Comparison of ENCODE assay signal across 10 cellular contexts in the genomic region with DNA sequence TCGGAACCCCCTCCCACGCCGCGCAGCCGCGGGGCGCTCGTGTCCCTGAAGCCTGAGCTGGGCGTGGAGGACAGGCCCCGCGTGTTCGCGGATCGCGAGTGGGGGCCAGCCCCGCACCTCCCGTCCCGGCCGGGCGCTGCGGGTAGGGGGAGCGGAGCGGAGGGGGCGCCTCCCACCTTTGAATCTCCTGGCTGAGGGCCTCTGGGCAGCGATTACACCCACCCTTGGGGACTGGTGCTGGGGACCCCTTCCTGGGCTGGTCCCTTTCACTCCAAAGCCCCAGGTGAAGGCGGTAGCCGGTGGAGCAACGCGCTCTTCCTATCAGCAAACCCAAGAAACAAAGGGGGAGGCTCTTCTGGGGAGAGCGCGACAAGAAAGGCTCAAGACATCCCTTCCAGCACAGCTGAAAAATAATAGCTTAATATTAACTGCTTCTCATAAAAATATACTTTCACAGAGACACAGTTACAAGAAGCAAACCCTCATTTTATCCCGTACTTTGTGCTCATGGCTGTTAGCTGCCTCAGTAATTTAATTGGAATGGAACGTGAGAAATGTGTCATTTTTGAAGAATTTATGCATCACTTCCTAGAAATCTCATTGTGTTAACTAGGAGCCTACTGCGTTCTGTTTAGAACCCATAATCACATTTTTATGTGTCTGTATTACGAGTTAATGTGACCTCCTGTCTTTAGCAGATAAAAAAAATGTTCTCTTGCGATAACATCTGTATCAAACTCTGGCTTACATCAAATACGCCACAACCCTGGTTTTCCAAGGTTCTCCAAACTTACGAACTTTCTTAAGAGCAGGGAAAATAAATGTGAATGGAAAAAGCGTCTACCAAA. TPM values are rescaled to one million over a fixed set of nuclear protein-coding genes. Genes with fewer than 3 reads are reported as not detected.
DNase-seq lines count a peak whose midpoint lies in the region; ATAC-seq and TF ChIP-seq lines count a peak whose summit lies in the region.
"Had no signal": no experiment of that assay in that cellular context is flagged by ENCODE, and none has a peak within 500 bp of the region (broad histone marks: within the 10 kb centered on the region; RNA-seq: fewer than 3 reads in every experiment).

No MANE protein-coding gene starts in this region.

- H3K27me3 ChIP-seq in BJ (ENCODE audit: control insufficient read depth, insufficient read depth, low read length) (no peaks in the 10 kb centered on the region; the same call in 1 of the 2 replicates), IMR-90 (ENCODE audit: control insufficient read depth, insufficient read depth, low read length) (peaks cover 11% of the 10 kb centered on the region; the same call in 1 of the 2 replicates)
- H3K27me3 ChIP-seq in CD4-positive, alpha-beta memory T cell (ENCODE audit: insufficient read depth, low read length) = peaks cover 33% of the 10 kb centered on the region

- peak; percentile 22 for ATAC-seq in IMR-90 (ENCODE audit: low read depth)
- ATAC-seq in GM18517 (IDR thresholded peaks at IDR 0.05; ENCODE audit: unreplicated experiment) = no peak

- H3K23ac ChIP-seq in IMR-90 (ENCODE audit: low read depth, low read length) = no peak overlapping the region

- H2BK20ac ChIP-seq in IMR-90 (ENCODE audit: low read depth, low read length) = no peak overlapping the region

- H3K4me1 ChIP-seq in IMR-90 (ENCODE audit: control insufficient read depth, insufficient read depth, low read length) = peaks cover 6% of the 10 kb centered on the region
- peaks cover 14% of the 10 kb centered on the region for H3K4me1 ChIP-seq in CD4-positive, alpha-beta memory T cell (ENCODE audit: insufficient read depth, low read length)

- H3K36me3 ChIP-seq in BJ (ENCODE audit: control insufficient read depth, insufficient read depth, low read length) (no peaks in the 10 kb centered on the region), IMR-90 (ENCODE audit: control insufficient read depth, insufficient read depth, low read length) (no peaks in the 10 kb centered on the region)
- H3K36me3 ChIP-seq in CD4-positive, alpha-beta memory T cell (ENCODE audit: insufficient read depth, low read length) = no peaks in the 10 kb centered on the region

- H3K14ac ChIP-seq in IMR-90 (replicated peaks; ENCODE audit: low read depth, low read length) = no peak overlapping the region

- no peaks in the 10 kb centered on the region for H4K20me1 ChIP-seq in IMR-90 (ENCODE audit: insufficient read depth, low read length)

- H4K8ac ChIP-seq in IMR-90 (ENCODE audit: low read depth in 2 of 2, low read length in 2 of 2) = peak overlapping the region in 1 of 2 experiments; percentile 1; a peak in 1 of 4 replicates

- peaks cover 28% of the 10 kb centered on the region for H3K27me3 Mint-ChIP-seq in nephron progenitor cell (ENCODE audit: low read depth, poor library complexity)
- H3K27me3 Mint-ChIP-seq in CD4-positive, alpha-beta memory T cell = peaks cover 40 to 44% of the 10 kb centered on the region in 2 donors

- TF ChIP-seq RAD21 in IMR-90 (IDR thresholded peaks at IDR 0.05; ENCODE audit: low read length) = no peak

- H3K4me1 Mint-ChIP-seq in nephron progenitor cell = peaks cover 36% of the 10 kb centered on the region
- H3K4me1 Mint-ChIP-seq in CD4-positive, alpha-beta memory T cell = peaks cover 0 to 19% (median 7%) of the 10 kb centered on the region in 4 donors

- no peak overlapping the region for H2BK120ac ChIP-seq in IMR-90 (ENCODE audit: low read depth, low read length)

- no peak for TF ChIP-seq POLR2A in IMR-90 (IDR thresholded peaks at IDR 0.05; ENCODE audit: low read depth, low read length)

- peak overlapping the region; percentile 62 for H3K4me2 ChIP-seq in IMR-90 (ENCODE audit: low read depth, low read length)

- no peak overlapping the region for H3K56ac ChIP-seq in IMR-90 (ENCODE audit: extremely low read depth, insufficient read depth, low read length)

- in situ Hi-C loops in IMR-90 (cut with MboI; ENCODE audit: low sequenced_read_pairs) = loop anchor here (5.0 kb wide), 1 partner anchor 413 kb away; no protein-coding TSS in a partner anchor

- H3K79me1 ChIP-seq in IMR-90 (ENCODE audit: low read depth in 1 of 2, low read length in 2 of 2) = no peaks in the 10 kb centered on the region

- peaks cover 2% of the 10 kb centered on the region; the same call in 1 of the 2 replicates for H3K9me3 ChIP-seq in IMR-90 (ENCODE audit: control insufficient read depth, insufficient read depth, low read length)
- H3K9me3 ChIP-seq in CD4-positive, alpha-beta memory T cell (ENCODE audit: control insufficient read depth in 1 of 2, low read length in 2 of 2) = no peaks in the 10 kb centered on the region

- peaks cover 9% of the 10 kb centered on the region for H3K9me3 Mint-ChIP-seq in nephron progenitor cell
- H3K9me3 Mint-ChIP-seq in CD4-positive, alpha-beta memory T cell = peaks cover 0 to 4% (median 1%) of the 10 kb centered on the region in 8 donors

- no peak overlapping the region for H3K9ac ChIP-seq in IMR-90 (ENCODE audit: low read depth, low read length)

- TF ChIP-seq CTCF in BJ (IDR thresholded peaks at IDR 0.05; ENCODE audit: insufficient read depth, low read depth, low read length) (no peak), IMR-90 (conservative IDR thresholded peaks at IDR 0.05; ENCODE audit: low read depth, low read length) (no peak), nephron progenitor cell (IDR thresholded peaks at IDR 0.05) (no peak)

- H3K27ac Mint-ChIP-seq in nephron progenitor cell = no peak overlapping the region
- no peak overlapping the region for H3K27ac Mint-ChIP-seq in CD4-positive, alpha-beta memory T cell

- BruUV-seq in IMR-90 (replicated peaks; lab: Mats Ljungman, UMichigan) = no TSS peak

- H4K91ac ChIP-seq in IMR-90 (ENCODE audit: insufficient read depth, low read depth, low read length) = no peak overlapping the region; the same call in 1 of the 2 replicates

- H2AK5ac ChIP-seq in IMR-90 (ENCODE audit: low read depth, low read length) = no peak overlapping the region

- H2BK5ac ChIP-seq in IMR-90 (ENCODE audit: low read depth, low read length, poor library complexity, severe bottlenecking) = peak overlapping the region; percentile 18

- peak overlapping the region; percentile 59 for H2AFZ ChIP-seq in IMR-90 (replicated peaks; ENCODE audit: low read length, poor library complexity)

- POLR2A ChIA-PET in BJ (lab: Charles Lee) (interaction anchor here (0.7 kb wide), 1 partner anchor 13 kb away, joined by 3 read pairs; no protein-coding TSS in a partner anchor), IMR-90 (lab: Charles Lee; ENCODE audit: unreplicated experiment) (no interaction called here)
- POLR2A ChIA-PET in CD4-positive, alpha-beta memory T cell (lab: Charles Lee; ENCODE audit: partially characterized antibody) = no interaction called here

- no peak overlapping the region for H2AK9ac ChIP-seq in IMR-90 (replicated peaks; ENCODE audit: low read depth, low read length, poor library complexity)

- no peak overlapping the region for H2BK15ac ChIP-seq in IMR-90 (ENCODE audit: low read depth, low read length)

- H3K4ac ChIP-seq in IMR-90 (ENCODE audit: low read depth, low read length) = 0 out of 2 replicates have a peak overlapping the region, but pooled peaks have one; percentile 25

- dilution Hi-C loops in IMR-90 (cut with HindIII; ENCODE audit: low sequenced_read_pairs, unreplicated experiment) = loop anchor here (25.0 kb wide), 1 partner anchor 393 kb away; no protein-coding TSS in a partner anchor

- no peak overlapping the region for H3K18ac ChIP-seq in IMR-90 (ENCODE audit: low read depth, low read length)

- peak overlapping the region; percentile 30 for H3K4me3 ChIP-seq in BJ (ENCODE audit: low read depth, low read length)
- H3K4me3 ChIP-seq in IMR-90 (ENCODE audit: insufficient read depth, low read depth, low read length) = peak overlapping the region; percentile 4
- H3K4me3 ChIP-seq in CD4-positive, alpha-beta memory T cell (ENCODE audit: low read length in 2 of 2) = no peak overlapping the region

- CTCF ChIA-PET in BJ (lab: Yijun Ruan, JAX) = interaction anchor here (0.6 to 15.1 kb wide), 25 partner anchors 10 to 975 kb away, joined by 3 to 198 read pairs (median 4); partner anchors contain the start of gene GBX2
- CTCF ChIA-PET in IMR-90 (lab: Yijun Ruan, JAX) = interaction anchor here (0.6 to 3.0 kb wide), 8 partner anchors 14 to 414 kb away, joined by 3 to 32 read pairs (median 4); no protein-coding TSS in a partner anchor
- CTCF ChIA-PET in CD4-positive, alpha-beta memory T cell (lab: Charles Lee; ENCODE audit: partially characterized antibody) = interaction anchor here (1.2 to 1.9 kb wide), 5 partner anchors 12 to 433 kb away, joined by 3 to 8 read pairs (median 4); no protein-coding TSS in a partner anchor

- no peak overlapping the region; the same call in 1 of the 2 replicates for H3K27ac ChIP-seq in IMR-90 (ENCODE audit: insufficient read depth, low read length)
- H3K27ac ChIP-seq in CD4-positive, alpha-beta memory T cell (ENCODE audit: low read depth, low read length) = no peak overlapping the region
- H3K27ac ChIP-seq: VCaP had no signal

- no peaks in the 10 kb centered on the region for H3K9me1 ChIP-seq in IMR-90 (ENCODE audit: insufficient read depth, low read length)

- peaks cover 16% of the 10 kb centered on the region for H3K36me3 Mint-ChIP-seq in nephron progenitor cell (ENCODE audit: low read depth)
- H3K36me3 Mint-ChIP-seq in CD4-positive, alpha-beta memory T cell = no peaks in the 10 kb centered on the region

- intact Hi-C loops in IMR-90 (cut with micrococcal nuclease) = loop anchor here (5.0 to 10.0 kb wide), 2 partner anchors 235 to 882 kb away; no protein-coding TSS in a partner anchor
- intact Hi-C loops in CD4-positive, alpha-beta memory T cell (cut with micrococcal nuclease) = no loop called here

- no peak overlapping the region for H4K5ac ChIP-seq in IMR-90 (ENCODE audit: low read depth, low read length)

- H3K4me3 Mint-ChIP-seq in nephron progenitor cell = peak overlapping the region; percentile 80
- H3K4me3 Mint-ChIP-seq in CD4-positive, alpha-beta memory T cell = peak overlapping the region in 3 of 8 donors; percentile 17 to 48 (median 26)

- DNase-seq in BJ (ENCODE audit: low read depth) (no peak), IMR-90 (peak; percentile 20), dermis blood vessel endothelial cell (peak; percentile 90), nephron progenitor cell (no peak)
- no peak for DNase-seq in activated T-cell treated with anti-CD3 and anti-CD28 coated beads, Interleukin-2, amount 50 U/mL, for 48 hours
- DNase-seq in stimulated activated CD4-positive, alpha-beta T cell treated with anti-CD3 and anti-CD28 coated beads, Interleukin-2, amount 100 ng/mL, for 24 hours = no peak
- DNase-seq in CD4-positive, alpha-beta memory T cell = no peak

- no CpG with 5 or more reads among the region's 39 CpGs for WGBS in IMR-90 (ENCODE audit: extremely low coverage in 2 of 2, insufficient read length in 1 of 2), 2 experiments

RNA-seq across cellular contexts. Expression of gene GBX2, which starts 11.7 kb away (rescaled TPM):
- polyA plus RNA-seq in BJ (2011; rRNA removed) (0.11 TPM in 1 of 2 replicates, not detected in the other), IMR-90 (2012; rRNA removed) (0.10 TPM in 1 of 2 replicates, not detected in the other)
- polyA minus RNA-seq in BJ (2011; rRNA and poly(A)+ RNA removed) = not detected in 2 replicates
- total RNA-seq in IMR-90 (2012; rRNA removed) (not detected in 2 replicates), dermis blood vessel endothelial cell (0.34 and 1.1 TPM in 2 replicates)
- 0.04 and 0.09 TPM in 2 replicates for polyA plus RNA-seq in IMR-90 (2012; cell fraction: cytosol; rRNA removed)
- 0.06 and 0.11 TPM in 2 replicates for polyA plus RNA-seq in IMR-90 (2012; cell fraction: nucleus; rRNA removed; ENCODE audit: low replicate concordance)
- not detected for total RNA-seq in CD4-positive, alpha-beta memory T cell
- polyA plus RNA-seq in CD4-positive, alpha-beta memory T cell = not detected
- total RNA-seq: aorta had no signal

Comparison
In these comparisons a context has a peak if more than half of its experiments do, and no peak if none do; other contexts are left out.
1. DNase-seq: peak in IMR-90 (single experiment) and dermis blood vessel endothelial cell (single experiment); none in BJ (single experiment), nephron progenitor cell (single experiment), activated T-cell treated with anti-CD3 and anti-CD28 coated beads, Interleukin-2, amount 50 U/mL, for 48 hours (0 of 2), stimulated activated CD4-positive, alpha-beta T cell treated with anti-CD3 and anti-CD28 coated beads, Interleukin-2, amount 100 ng/mL, for 24 hours (0 of 2) and CD4-positive, alpha-beta memory T cell (0 of 5).
2. H3K4me3 ChIP-seq: peak in BJ (single experiment) and IMR-90 (single experiment); none in CD4-positive, alpha-beta memory T cell (0 of 2).